Comparison of ENCODE assay signal across 1 cellular context in genomic region chr19:5436948-5437306, GRCh38.
TF ChIP-seq lines count a peak whose summit lies in the region.

No MANE protein-coding gene starts in this region.

TF ChIP-seq in neural cell, 6 proteins besides CTCF, POLR2A, EP300 and RAD21 (continued from another document):
- TF ChIP-seq, protein P1, sequence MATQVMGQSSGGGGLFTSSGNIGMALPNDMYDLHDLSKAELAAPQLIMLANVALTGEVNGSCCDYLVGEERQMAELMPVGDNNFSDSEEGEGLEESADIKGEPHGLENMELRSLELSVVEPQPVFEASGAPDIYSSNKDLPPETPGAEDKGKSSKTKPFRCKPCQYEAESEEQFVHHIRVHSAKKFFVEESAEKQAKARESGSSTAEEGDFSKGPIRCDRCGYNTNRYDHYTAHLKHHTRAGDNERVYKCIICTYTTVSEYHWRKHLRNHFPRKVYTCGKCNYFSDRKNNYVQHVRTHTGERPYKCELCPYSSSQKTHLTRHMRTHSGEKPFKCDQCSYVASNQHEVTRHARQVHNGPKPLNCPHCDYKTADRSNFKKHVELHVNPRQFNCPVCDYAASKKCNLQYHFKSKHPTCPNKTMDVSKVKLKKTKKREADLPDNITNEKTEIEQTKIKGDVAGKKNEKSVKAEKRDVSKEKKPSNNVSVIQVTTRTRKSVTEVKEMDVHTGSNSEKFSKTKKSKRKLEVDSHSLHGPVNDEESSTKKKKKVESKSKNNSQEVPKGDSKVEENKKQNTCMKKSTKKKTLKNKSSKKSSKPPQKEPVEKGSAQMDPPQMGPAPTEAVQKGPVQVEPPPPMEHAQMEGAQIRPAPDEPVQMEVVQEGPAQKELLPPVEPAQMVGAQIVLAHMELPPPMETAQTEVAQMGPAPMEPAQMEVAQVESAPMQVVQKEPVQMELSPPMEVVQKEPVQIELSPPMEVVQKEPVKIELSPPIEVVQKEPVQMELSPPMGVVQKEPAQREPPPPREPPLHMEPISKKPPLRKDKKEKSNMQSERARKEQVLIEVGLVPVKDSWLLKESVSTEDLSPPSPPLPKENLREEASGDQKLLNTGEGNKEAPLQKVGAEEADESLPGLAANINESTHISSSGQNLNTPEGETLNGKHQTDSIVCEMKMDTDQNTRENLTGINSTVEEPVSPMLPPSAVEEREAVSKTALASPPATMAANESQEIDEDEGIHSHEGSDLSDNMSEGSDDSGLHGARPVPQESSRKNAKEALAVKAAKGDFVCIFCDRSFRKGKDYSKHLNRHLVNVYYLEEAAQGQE (IDR thresholded peaks at IDR 0.05; ENCODE audit: borderline replicate concordance), result no peak
- TF ChIP-seq SMC3 (conservative IDR thresholded peaks at IDR 0.05; ENCODE audit: poor library complexity) (no peak), MXI1 (conservative IDR thresholded peaks at IDR 0.05; ENCODE audit: poor library complexity, severe bottlenecking) (no peak)
TF ChIP-seq in neural cell: peak in this region for 0.
